Comparison of ENCODE assay signal across 1 cellular context in the genomic region with DNA sequence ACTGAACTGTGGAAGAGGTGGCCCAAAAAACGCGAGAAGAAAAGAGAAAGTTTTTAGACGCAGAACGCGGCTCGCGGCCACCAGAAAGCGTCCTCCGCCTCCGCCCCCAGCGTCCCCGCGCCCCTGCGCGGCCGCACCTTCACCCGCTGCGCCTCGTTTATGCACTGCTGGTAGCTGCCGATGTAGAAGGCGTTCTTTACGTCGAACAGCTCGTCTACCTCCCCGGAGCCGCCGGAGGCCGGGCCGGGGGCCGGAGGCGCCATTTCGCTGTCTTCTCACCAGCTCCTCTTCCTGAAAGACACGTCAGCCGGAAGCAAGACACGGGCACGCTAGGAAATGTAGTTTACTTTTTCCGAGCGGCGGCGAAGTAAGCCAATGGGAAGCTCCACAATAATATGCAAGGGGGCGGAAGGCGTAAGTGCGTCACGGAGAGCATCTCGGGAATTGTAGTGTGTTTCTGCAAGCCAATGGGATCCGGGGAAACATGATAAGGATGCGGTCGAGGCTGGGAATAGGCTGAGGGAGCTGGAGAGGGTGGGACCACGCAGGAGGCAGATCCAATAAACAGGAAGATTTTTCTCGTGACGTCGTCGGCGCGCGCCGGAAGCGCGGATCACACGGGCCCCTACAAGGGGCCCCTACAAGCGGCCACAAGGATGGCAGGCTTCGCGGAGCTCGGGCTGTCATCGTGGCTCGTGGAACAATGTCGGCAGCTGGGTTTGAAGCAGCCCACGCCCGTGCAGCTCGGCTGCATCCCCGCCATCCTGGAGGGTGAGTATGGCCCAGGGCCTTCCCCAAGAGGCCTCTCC.
TF ChIP-seq lines count a peak whose summit lies in the region.

Gene COPE (minus strand): TSS at position 302 of the 809 bp plus-strand sequence. CDS start 39 bp downstream, at position 263.
A gene with protein sequence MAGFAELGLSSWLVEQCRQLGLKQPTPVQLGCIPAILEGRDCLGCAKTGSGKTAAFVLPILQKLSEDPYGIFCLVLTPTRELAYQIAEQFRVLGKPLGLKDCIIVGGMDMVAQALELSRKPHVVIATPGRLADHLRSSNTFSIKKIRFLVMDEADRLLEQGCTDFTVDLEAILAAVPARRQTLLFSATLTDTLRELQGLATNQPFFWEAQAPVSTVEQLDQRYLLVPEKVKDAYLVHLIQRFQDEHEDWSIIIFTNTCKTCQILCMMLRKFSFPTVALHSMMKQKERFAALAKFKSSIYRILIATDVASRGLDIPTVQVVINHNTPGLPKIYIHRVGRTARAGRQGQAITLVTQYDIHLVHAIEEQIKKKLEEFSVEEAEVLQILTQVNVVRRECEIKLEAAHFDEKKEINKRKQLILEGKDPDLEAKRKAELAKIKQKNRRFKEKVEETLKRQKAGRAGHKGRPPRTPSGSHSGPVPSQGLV (plus strand): TSS at position 630 of the 809 bp plus-strand sequence. CDS start 27 bp downstream, at position 657.

TF ChIP-seq in HepG2, 621 proteins besides CTCF, POLR2A, EP300 and RAD21 (continued from another document and continues in another):
- TF ChIP-seq MLXIP (CRISPR knock-in tag; IDR thresholded peaks at IDR 0.05; ENCODE audit: borderline replicate concordance) (no peak), ZNF660 (CRISPR knock-in tag; IDR thresholded peaks at IDR 0.05; ENCODE audit: borderline replicate concordance, low read depth) (no peak), NFE2L1 (CRISPR knock-in tag; IDR thresholded peaks at IDR 0.05; ENCODE audit: borderline replicate concordance) (no peak), KLF16 (CRISPR knock-in tag; IDR thresholded peaks at IDR 0.05) (no peak), IKZF4 (CRISPR knock-in tag; IDR thresholded peaks at IDR 0.05; ENCODE audit: borderline replicate concordance, low read depth, not compliant biosample characterization) (no peak), ZNF264 (CRISPR knock-in tag; IDR thresholded peaks at IDR 0.05) (peak; percentile 45; the same call in 1 of the 2 replicates), MIER3 (CRISPR knock-in tag; IDR thresholded peaks at IDR 0.05; ENCODE audit: borderline replicate concordance) (no peak), ZNF792 (CRISPR knock-in tag; IDR thresholded peaks at IDR 0.05) (peak; percentile 15; the same call in 1 of the 2 replicates), NFE2L2 (IDR thresholded peaks at IDR 0.05; ENCODE audit: low read length) (no peak), ZNF629 (CRISPR knock-in tag; conservative IDR thresholded peaks at IDR 0.05) (no peak), ZNF432 (CRISPR knock-in tag; IDR thresholded peaks at IDR 0.05; ENCODE audit: borderline replicate concordance) (no peak), MNT (IDR thresholded peaks at IDR 0.05) (peak; percentile 83), KAT7 (CRISPR knock-in tag; IDR thresholded peaks at IDR 0.05; ENCODE audit: borderline replicate concordance) (peak; percentile 30; the same call in 1 of the 2 replicates), RELA (CRISPR knock-in tag; IDR thresholded peaks at IDR 0.05) (no peak), NR3C1 (CRISPR knock-in tag; IDR thresholded peaks at IDR 0.05) (no peak), MED1 (CRISPR knock-in tag; IDR thresholded peaks at IDR 0.05) (peak; percentile 54), SAP130 (CRISPR knock-in tag; IDR thresholded peaks at IDR 0.05; ENCODE audit: low read depth) (peak; percentile 97), BCL6 (CRISPR knock-in tag; IDR thresholded peaks at IDR 0.05) (no peak), NCOA2 (CRISPR knock-in tag; IDR thresholded peaks at IDR 0.05) (0 out of 2 replicates have a peak, but pooled peaks have one; percentile 7), ZNF20 (CRISPR knock-in tag; IDR thresholded peaks at IDR 0.05) (no peak), ZNF383 (CRISPR knock-in tag; IDR thresholded peaks at IDR 0.05; ENCODE audit: borderline replicate concordance) (0 out of 2 replicates have a peak, but pooled peaks have one; percentile 44), RBAK (CRISPR knock-in tag; IDR thresholded peaks at IDR 0.05) (no peak), ZNF230 (CRISPR knock-in tag; IDR thresholded peaks at IDR 0.05) (no peak; the same call in 1 of the 2 replicates), AGO1 (IDR thresholded peaks at IDR 0.05; ENCODE audit: low read depth, low read length, poor library complexity, severe bottlenecking) (no peak), MAFF (IDR thresholded peaks at IDR 0.05; ENCODE audit: low read depth, low read length) (peak; percentile 13; the same call in 1 of the 2 replicates), ZNF567 (CRISPR knock-in tag; IDR thresholded peaks at IDR 0.05; ENCODE audit: borderline replicate concordance) (no peak), DNMT1 (CRISPR knock-in tag; IDR thresholded peaks at IDR 0.05) (no peak), ZNF772 (CRISPR knock-in tag; IDR thresholded peaks at IDR 0.05) (peak; percentile 46), ZNF724P (CRISPR knock-in tag; IDR thresholded peaks at IDR 0.05; ENCODE audit: borderline replicate concordance) (no peak), HNRNPH1 (optimal IDR thresholded peaks at IDR 0.05; ENCODE audit: low read depth, low read length) (no peak), ZIK1 (CRISPR knock-in tag; IDR thresholded peaks at IDR 0.05; ENCODE audit: borderline replicate concordance, low read depth) (no peak), ZNF382 (CRISPR knock-in tag; IDR thresholded peaks at IDR 0.05; ENCODE audit: borderline replicate concordance) (no peak), RARA (CRISPR knock-in tag; IDR thresholded peaks at IDR 0.05) (no peak), GTF3A (CRISPR knock-in tag; conservative IDR thresholded peaks at IDR 0.05) (no peak), SMARCE1 (IDR thresholded peaks at IDR 0.05; ENCODE audit: borderline replicate concordance) (no peak), ZNF367 (CRISPR knock-in tag; IDR thresholded peaks at IDR 0.05; ENCODE audit: borderline replicate concordance) (no peak), ZNF33B (CRISPR knock-in tag; IDR thresholded peaks at IDR 0.05) (no peak), ZNF556 (CRISPR knock-in tag; IDR thresholded peaks at IDR 0.05; ENCODE audit: borderline replicate concordance) (no peak), ZNF737 (CRISPR knock-in tag; IDR thresholded peaks at IDR 0.05; ENCODE audit: borderline replicate concordance) (peak; percentile 85; the same call in 1 of the 2 replicates), PHF8 (CRISPR knock-in tag; IDR thresholded peaks at IDR 0.05) (peak; percentile 90), ZNF674 (CRISPR knock-in tag; IDR thresholded peaks at IDR 0.05; ENCODE audit: low read depth) (no peak; the same call in 1 of the 2 replicates), ZBTB49 (CRISPR knock-in tag; IDR thresholded peaks at IDR 0.05; ENCODE audit: borderline replicate concordance) (no peak), CENPX (CRISPR knock-in tag; IDR thresholded peaks at IDR 0.05) (no peak), CHD2 (IDR thresholded peaks at IDR 0.05; ENCODE audit: low read depth, low read length) (peak; percentile 45; the same call in 1 of the 2 replicates), KDM5A (IDR thresholded peaks at IDR 0.05; ENCODE audit: borderline replicate concordance, low read length) (no peak; the same call in 1 of the 2 replicates), ARNTL (CRISPR knock-in tag; IDR thresholded peaks at IDR 0.05) (peak; percentile 58; the same call in 1 of the 2 replicates), ZFP90 (CRISPR knock-in tag; IDR thresholded peaks at IDR 0.05; ENCODE audit: borderline replicate concordance) (peak; percentile 68; the same call in 1 of the 2 replicates), ZNF574 (CRISPR knock-in tag; IDR thresholded peaks at IDR 0.05) (peak; percentile 90), MXD3 (CRISPR knock-in tag; IDR thresholded peaks at IDR 0.05) (peak; percentile 51), ZFX (CRISPR knock-in tag; IDR thresholded peaks at IDR 0.05; ENCODE audit: low read depth) (peak; percentile 62; the same call in 1 of the 2 replicates), ZNF501 (CRISPR knock-in tag; IDR thresholded peaks at IDR 0.05) (peak; percentile 90), SRSF9 (IDR thresholded peaks at IDR 0.05; ENCODE audit: borderline replicate concordance, insufficient read depth, low read depth, low read length, poor library complexity, severe bottlenecking) (no peak), BRD4 (CRISPR knock-in tag; IDR thresholded peaks at IDR 0.05) (no peak), KMT2A (CRISPR knock-in tag; IDR thresholded peaks at IDR 0.05) (peak; percentile 44), ZNF331 (CRISPR knock-in tag; IDR thresholded peaks at IDR 0.05) (peak; percentile 45; the same call in 1 of the 2 replicates), NR2F1 (CRISPR knock-in tag; IDR thresholded peaks at IDR 0.05) (no peak)
- TF ChIP-seq, protein P1, sequence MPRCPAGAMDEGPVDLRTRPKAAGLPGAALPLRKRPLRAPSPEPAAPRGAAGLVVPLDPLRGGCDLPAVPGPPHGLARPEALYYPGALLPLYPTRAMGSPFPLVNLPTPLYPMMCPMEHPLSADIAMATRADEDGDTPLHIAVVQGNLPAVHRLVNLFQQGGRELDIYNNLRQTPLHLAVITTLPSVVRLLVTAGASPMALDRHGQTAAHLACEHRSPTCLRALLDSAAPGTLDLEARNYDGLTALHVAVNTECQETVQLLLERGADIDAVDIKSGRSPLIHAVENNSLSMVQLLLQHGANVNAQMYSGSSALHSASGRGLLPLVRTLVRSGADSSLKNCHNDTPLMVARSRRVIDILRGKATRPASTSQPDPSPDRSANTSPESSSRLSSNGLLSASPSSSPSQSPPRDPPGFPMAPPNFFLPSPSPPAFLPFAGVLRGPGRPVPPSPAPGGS (CRISPR knock-in tag; IDR thresholded peaks at IDR 0.05): peak; percentile 24; the same call in 1 of the 2 replicates
